In the genomic region with DNA sequence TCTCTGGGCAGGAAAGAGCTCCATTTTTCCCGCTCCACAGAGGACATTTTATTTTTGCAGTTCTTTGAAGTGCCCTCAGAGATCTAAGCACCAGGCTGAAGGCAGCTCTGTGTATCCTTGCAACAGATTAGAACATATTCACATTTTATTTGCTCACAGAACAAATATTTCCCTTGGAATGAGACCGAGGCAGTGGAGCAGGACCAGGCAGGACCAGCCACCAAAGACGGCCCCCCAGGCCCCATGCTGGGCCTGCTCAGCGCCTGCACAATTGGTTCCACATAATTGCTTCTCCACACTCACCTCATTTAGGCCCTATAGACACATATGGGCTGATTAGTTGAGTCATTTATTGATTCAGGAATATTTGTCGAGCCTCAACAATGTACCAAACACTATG, we compare ENCODE assay signal across 23 cellular contexts. TPM values are rescaled to one million over a fixed set of nuclear protein-coding genes. Genes with fewer than 3 reads are reported as not detected.
A peak's percentile ranks its signal among the peaks of the same experiment; 100 is the strongest.
DNase-seq lines count a peak whose midpoint lies in the region; ATAC-seq and TF ChIP-seq lines count a peak whose summit lies in the region.
"Had no signal": no experiment of that assay in that cellular context is flagged by ENCODE, and none has a peak within 500 bp of the region (broad histone marks: within the 10 kb centered on the region; RNA-seq: fewer than 3 reads in every experiment).

No MANE protein-coding gene starts in this region.

- peaks cover 0 to 16% of the 10 kb centered on the region in 2 donors for H3K27me3 ChIP-seq in left lung
- H3K27me3 ChIP-seq: tibial nerve had no signal

- peaks cover 5% of the 10 kb centered on the region for H3K9me3 Mint-ChIP-seq in type B pancreatic cell
- H3K9me3 Mint-ChIP-seq: brain had no signal

- no peaks in the 10 kb centered on the region for H3K36me3 ChIP-seq in left lung
- H3K36me3 ChIP-seq: tibial nerve had no signal

- peak; percentile 77 for ATAC-seq in left lung
- ATAC-seq in HG02970 (IDR thresholded peaks at IDR 0.05; ENCODE audit: low FRiP score, unreplicated experiment), result no peak
- ATAC-seq in left colon, result no peak
- ATAC-seq: stimulated activated naive CD8-positive, alpha-beta T cell treated with anti-CD3 and anti-CD28 coated beads, Interleukin-15, Interleukin-2, amounts not matched to agents 100 U/mL and 50 U/mL, for 24 hours had no signal

- no peaks in the 10 kb centered on the region for H3K36me3 Mint-ChIP-seq in type B pancreatic cell
- H3K36me3 Mint-ChIP-seq: brain had no signal

- H3K4me1 ChIP-seq in left lung, result no peaks in the 10 kb centered on the region
- H3K4me1 ChIP-seq: tibial nerve had no signal

- H3K4me1 Mint-ChIP-seq in type B pancreatic cell (ENCODE audit: unreplicated experiment), result peaks cover 33% of the 10 kb centered on the region

- H3K27me3 Mint-ChIP-seq in type B pancreatic cell, result no peaks in the 10 kb centered on the region

- H3K4me3 Mint-ChIP-seq in type B pancreatic cell, result peak overlapping the region; percentile 65
- H3K4me3 Mint-ChIP-seq: activated naive CD8-positive, alpha-beta T cell treated with anti-CD3 and anti-CD28 coated beads, Interleukin-2, amount 10 ng/mL, durations not matched to agents 7 days and 5 days; brain had no signal

- H3K9me3 ChIP-seq in left lung, result no peaks in the 10 kb centered on the region
- H3K9me3 ChIP-seq: tibial nerve had no signal

- peak overlapping the region; percentile 67 for H3K27ac Mint-ChIP-seq in type B pancreatic cell
- H3K27ac Mint-ChIP-seq: activated naive CD8-positive, alpha-beta T cell treated with anti-CD3 and anti-CD28 coated beads, Interleukin-2, amount 10 ng/mL, durations not matched to agents 7 days and 5 days had no signal

- TF ChIP-seq CTCF in astrocyte of the spinal cord (IDR thresholded peaks at IDR 0.05; ENCODE audit: low read depth, low read length) (no peak), left lung (IDR thresholded peaks at IDR 0.05) (no peak), type B pancreatic cell (conservative IDR thresholded peaks at IDR 0.05) (no peak)

- in situ Hi-C loops in astrocyte of the spinal cord (cut with HindIII; ENCODE audit: low sequenced_read_pairs), result no loop called here

- DNase-seq in NCI-H1092 treated with DMSO at 0.1 percent for 48 hours (lab: John Stamatoyannopoulos, UW) (peak; percentile 18), NCI-H1092 (lab: John Stamatoyannopoulos, UW) (no peak), astrocyte of the spinal cord (ENCODE audit: low read depth, low spot score) (peak; percentile 1), left lung (no peak), type B pancreatic cell (ENCODE audit: extremely low spot score, unreplicated experiment) (no peak), NCI-H187 treated with DMSO at 0.1 percent for 48 hours (lab: John Stamatoyannopoulos, UW) (no peak), left colon (no peak)
- DNase-seq: 8988T; activated CD4-positive, alpha-beta T cell treated with anti-CD3 and anti-CD28 coated beads for 48 hours; activated naive CD8-positive, alpha-beta T cell treated with anti-CD3 and anti-CD28 coated beads, Interleukin-2, amount 10 ng/mL, durations not matched to agents 7 days and 5 days; hippocampal formation; NCI-H1436; OCI-M1; SIG-M5; stimulated activated CD4-positive, alpha-beta T cell treated with anti-CD3 and anti-CD28 coated beads, Interleukin-2, amount 100 ng/mL, for 48 hours; stimulated activated naive CD8-positive, alpha-beta T cell treated with anti-CD3 and anti-CD28 coated beads, Interleukin-15, Interleukin-2, amounts not matched to agents 100 U/mL and 50 U/mL, for 24 hours; T-helper 1 cell had no signal

- intact Hi-C loops in left lung (cut with DNase I), result no loop called here
- intact Hi-C loops in left colon (cut with DNase I, micrococcal nuclease), result no loop called here

- no peak overlapping the region for H3K27ac ChIP-seq in left lung
- H3K27ac ChIP-seq: coronary artery, HL-60, tibial nerve had no signal

- H3K4me3 ChIP-seq in astrocyte of the spinal cord (ENCODE audit: low read depth, low read length) (no peak overlapping the region), left lung (no peak overlapping the region)
- H3K4me3 ChIP-seq: coronary artery, skin epidermis, tibial nerve had no signal

RNA-seq across cellular contexts. Expression of a gene that starts 15.7 kb away (rescaled TPM):
- 10 to 100 TPM; 40.7 to 41.5 TPM for total RNA-seq in left lung
- total RNA-seq in type B pancreatic cell (ENCODE audit: low replicate concordance), result 26.4 and 42.2 TPM in 2 replicates
- 1 to 10 TPM; 2.2 to 4.0 TPM for total RNA-seq in left colon

Comparison
In these comparisons a context has a peak if more than half of its experiments do, and no peak if none do; other contexts are left out.
1. DNase-seq: peak in NCI-H1092 treated with DMSO at 0.1 percent for 48 hours (single experiment) and astrocyte of the spinal cord (single experiment); none in NCI-H1092 (single experiment), left lung (0 of 2), type B pancreatic cell (single experiment), NCI-H187 treated with DMSO at 0.1 percent for 48 hours (single experiment) and left colon (0 of 2).